In genomic region chr1:39869538-39870112, GRCh38 we compare ENCODE assay signal across 1 cellular context. TPM values are rescaled to one million over a fixed set of nuclear protein-coding genes. Genes with fewer than 3 reads are reported as not detected.
"Had no signal": no experiment of that assay in that cellular context is flagged by ENCODE, and none has a peak within 500 bp of the region (broad histone marks: within the 10 kb centered on the region; RNA-seq: fewer than 3 reads in every experiment).

No MANE protein-coding gene starts in this region.

RNA-seq across cellular contexts. Expression of gene MYCL, which starts 32.1 kb away (rescaled TPM):
- total RNA-seq: H4 had no signal
